23 cellular contexts compared by ENCODE assay signal in genomic region chr14:72847721-72848120, GRCh38. TPM values are rescaled to one million over a fixed set of nuclear protein-coding genes. Genes with fewer than 3 reads are reported as not detected.
A peak's percentile ranks its signal among the peaks of the same experiment; 100 is the strongest.
DNase-seq lines count a peak whose midpoint lies in the region; ATAC-seq, FAIRE-seq and TF ChIP-seq lines count a peak whose summit lies in the region.
"Had no signal": no experiment of that assay in that cellular context is flagged by ENCODE, and none has a peak within 500 bp of the region (broad histone marks: within the 10 kb centered on the region; RNA-seq: fewer than 3 reads in every experiment).

No MANE protein-coding gene starts in this region.

- no peak for FAIRE-seq in bronchial epithelial cell (lab: Jason Lieb, UNC)
- FAIRE-seq: G401.6, GM12878 had no signal

- peak; percentile 25 for DNase-seq in DMS 273 (lab: John Stamatoyannopoulos, UW; ENCODE audit: unreplicated experiment)
- no peak for DNase-seq in DMS 273 treated with DMSO at 0.1 percent for 48 hours (lab: John Stamatoyannopoulos, UW)
- DNase-seq in HT1080 (ENCODE audit: low read depth): peak; percentile 3
- DNase-seq in bronchial epithelial cell (ENCODE audit: low read depth): peak; percentile 5
- DNase-seq in mesendoderm: peak; percentile 67
- DNase-seq in KG1 (lab: John Stamatoyannopoulos, UW): no peak
- no peak for DNase-seq in GOT3 (lab: John Stamatoyannopoulos, UW)
- DNase-seq: Calu3; CD4-positive, CD25-positive, alpha-beta regulatory T cell; DND-41; GM23248; KBM-7; NCI-H1092; NCI-H146; NCI-H2081; Peyer's patch; SHP77; SK-N-SH had no signal

- no CpG with 5 or more reads among the region's 4 CpGs for WGBS in mesendoderm (ENCODE audit: extremely low coverage, insufficient coverage, low lambda C conversion rate)

- H3K79me1 ChIP-seq in mesendoderm (ENCODE audit: low read length): no peaks in the 10 kb centered on the region

- no peaks in the 10 kb centered on the region for H3K27me3 ChIP-seq in bronchial epithelial cell (ENCODE audit: control insufficient read depth, insufficient read depth, low read length)
- H3K27me3 ChIP-seq in mesendoderm (ENCODE audit: insufficient read depth, low read length, poor library complexity): no peaks in the 10 kb centered on the region
- H3K27me3 ChIP-seq: Peyer's patch had no signal

- no peak overlapping the region for H3K56ac ChIP-seq in mesendoderm (ENCODE audit: low read length)

- no peak overlapping the region for H2BK120ac ChIP-seq in mesendoderm (ENCODE audit: low read depth, low read length)

- no peaks in the 10 kb centered on the region for H3K79me2 ChIP-seq in mesendoderm (ENCODE audit: control insufficient read depth, insufficient read depth, low read length)

- no peak for TF ChIP-seq CTCF in bronchial epithelial cell (IDR thresholded peaks at IDR 0.05; ENCODE audit: insufficient read depth, low read length, severe bottlenecking)

- H3K27ac ChIP-seq in mesendoderm (ENCODE audit: low read depth, low read length): no peak overlapping the region
- H3K27ac ChIP-seq: 22Rv1, GM23248, Peyer's patch had no signal

- H3K4me3 ChIP-seq in bronchial epithelial cell (ENCODE audit: low read depth, low read length) (no peak overlapping the region), mesendoderm (ENCODE audit: low read length) (no peak overlapping the region)
- H3K4me3 ChIP-seq: GM12878, GM23248, Peyer's patch had no signal

- peaks cover 2% of the 10 kb centered on the region for H3K4me1 ChIP-seq in mesendoderm (ENCODE audit: control insufficient read depth, low read depth, low read length)
- H3K4me1 ChIP-seq: Peyer's patch had no signal

- H2BK15ac ChIP-seq in mesendoderm (replicated peaks; ENCODE audit: low read depth): no peak overlapping the region

- H4K5ac ChIP-seq in mesendoderm (ENCODE audit: low read length): no peak overlapping the region

- ATAC-seq in HG02610 (IDR thresholded peaks at IDR 0.05; ENCODE audit: unreplicated experiment): no peak
- ATAC-seq: GM12878 had no signal

- no peak overlapping the region for H4K8ac ChIP-seq in mesendoderm (ENCODE audit: low read depth, low read length)

- H3K9ac ChIP-seq in mesendoderm (ENCODE audit: low read length): no peak overlapping the region
- H3K9ac ChIP-seq: GM23248, SK-N-SH had no signal

- no peak overlapping the region for H3K4me2 ChIP-seq in mesendoderm (ENCODE audit: low read length)
- H3K4me2 ChIP-seq: SK-N-SH had no signal

- no peak overlapping the region for H3K23ac ChIP-seq in mesendoderm (ENCODE audit: low read length)

- H2BK5ac ChIP-seq in mesendoderm (ENCODE audit: low read length): no peak overlapping the region

- H3K4ac ChIP-seq in mesendoderm (ENCODE audit: low read depth, low read length): no peak overlapping the region

- no peaks in the 10 kb centered on the region for H3K36me3 ChIP-seq in bronchial epithelial cell (ENCODE audit: control insufficient read depth, insufficient read depth, low read length)
- H3K36me3 ChIP-seq in mesendoderm (ENCODE audit: control insufficient read depth, insufficient read depth, low read length): no peaks in the 10 kb centered on the region
- H3K36me3 ChIP-seq: Peyer's patch had no signal

- no peak overlapping the region for H2AK5ac ChIP-seq in mesendoderm (ENCODE audit: low read length)

- H3K18ac ChIP-seq in mesendoderm (ENCODE audit: low read length): no peak overlapping the region

RNA-seq across cellular contexts. Expression of gene DPF3, which starts 46.2 kb away (rescaled TPM):
- 2.2 and 3.0 TPM in 2 replicates for total RNA-seq in HT1080 (2014; rRNA removed; shearing (Covaris generic))
- 3.8 and 4.5 TPM in 2 replicates for polyA plus RNA-seq in HT1080 (2015; cell fraction: cytosol; rRNA removed)
- polyA plus RNA-seq in HT1080 (2015; cell fraction: nucleus; rRNA removed): 9.4 and 10.9 TPM in 2 replicates
- 0.13 TPM in 1 of 2 replicates, not detected in the other for total RNA-seq in bronchial epithelial cell
- polyA plus RNA-seq in mesendoderm (2013, experiment 1 of 2): 0.15 TPM
- polyA plus RNA-seq in mesendoderm (2013, experiment 2 of 2): 0.10 TPM
- total RNA-seq: NCI-H460 had no signal

Comparison
In these comparisons a context has a peak if more than half of its experiments do, and no peak if none do; other contexts are left out.
1. DNase-seq: peak in DMS 273 (single experiment), HT1080 (single experiment), bronchial epithelial cell (single experiment) and mesendoderm (single experiment); none in DMS 273 treated with DMSO at 0.1 percent for 48 hours (single experiment), KG1 (single experiment) and GOT3 (single experiment).